21 cellular contexts compared by ENCODE assay signal in genomic region chr3:8220291-8220690, GRCh38.
DNase-seq lines count a peak whose midpoint lies in the region; ATAC-seq and TF ChIP-seq lines count a peak whose summit lies in the region.
"Had no signal": no experiment of that assay in that cellular context is flagged by ENCODE, and none has a peak within 500 bp of the region (broad histone marks: within the 10 kb centered on the region; RNA-seq: fewer than 3 reads in every experiment).

No MANE protein-coding gene starts in this region.

- DNase-seq in LHCN-M2 (ENCODE audit: low read depth) (peak; percentile 14), RWPE2 (ENCODE audit: low spot score) (no peak), epithelial cell of prostate (ENCODE audit: low read depth, low spot score) (peak; percentile 63), kidney tubule cell (ENCODE audit: low spot score) (peak; percentile 58), SW480 (ENCODE audit: low spot score) (no peak), iPS-NIHi11 (ENCODE audit: low spot score) (no peak), testis (no peak)
- DNase-seq in stimulated activated CD8-positive, alpha-beta memory T cell treated with anti-CD3 and anti-CD28 coated beads, Interleukin-4, amount 100 ng/mL, for 48 hours = no peak
- DNase-seq: CD4-positive, alpha-beta memory T cell; GDM1; Karpas-422; NCI-H1694; NCI-H2081; NCI-H2171; NCI-H345; NCI-H524 treated with DMSO at 0.1 percent for 48 hours; OCI-M1; SJCRH30 had no signal

- H3K27me3 ChIP-seq in RWPE2 (ENCODE audit: insufficient read depth, poor library complexity, severe bottlenecking) (no peaks in the 10 kb centered on the region), testis (no peaks in the 10 kb centered on the region)
- H3K27me3 ChIP-seq: BLaER1 treated with 17β-estradiol and CSF1 and Interleukin-3, amounts not matched to agents 10 nM and 100 nM; SJCRH30 had no signal

- H3K4me3 ChIP-seq in RWPE2 (ENCODE audit: severe bottlenecking) (no peak overlapping the region), testis (no peak overlapping the region)
- H3K4me3 ChIP-seq: BLaER1 treated with 17β-estradiol and CSF1 and Interleukin-3, amounts not matched to agents 10 nM and 100 nM; SJCRH30 had no signal

- no peaks in the 10 kb centered on the region for H3K4me1 ChIP-seq in RWPE2 (ENCODE audit: insufficient read depth, poor library complexity, severe bottlenecking)
- H3K4me1 ChIP-seq in testis = peaks cover 8% of the 10 kb centered on the region
- H3K4me1 ChIP-seq: BLaER1 treated with 17β-estradiol and CSF1 and Interleukin-3, amounts not matched to agents 10 nM and 100 nM; SJCRH30 had no signal

- H3K36me3 ChIP-seq in RWPE2 (ENCODE audit: low read depth) (no peaks in the 10 kb centered on the region), testis (ENCODE audit: low read depth, missing control alignments) (no peaks in the 10 kb centered on the region)
- H3K36me3 ChIP-seq: BLaER1 treated with 17β-estradiol and CSF1 and Interleukin-3, amounts not matched to agents 10 nM and 100 nM; SJCRH30 had no signal

- H3K27ac ChIP-seq in RWPE2 (ENCODE audit: poor library complexity, severe bottlenecking) (no peak overlapping the region), epithelial cell of prostate (no peak overlapping the region), testis (no peak overlapping the region)
- H3K27ac ChIP-seq: BLaER1 treated with 17β-estradiol and CSF1 and Interleukin-3, amounts not matched to agents 10 nM and 100 nM; RWPE1; SJCRH30 had no signal

- peak; percentile 35; the same call in 1 of the 3 replicates for ATAC-seq in RWPE2 (ENCODE audit: low read depth)
- ATAC-seq: HCT116 had no signal

- intact Hi-C loops in testis (cut with DNase I; ENCODE audit: low total_unique reads) = no loop called here

- no peak for TF ChIP-seq POLR2A in testis (IDR thresholded peaks at IDR 0.05)

- no peaks in the 10 kb centered on the region for H3K9me3 ChIP-seq in RWPE2 (ENCODE audit: severe bottlenecking)
- no peaks in the 10 kb centered on the region for H3K9me3 ChIP-seq in testis
- H3K9me3 ChIP-seq: BLaER1 treated with 17β-estradiol and CSF1 and Interleukin-3, amounts not matched to agents 10 nM and 100 nM; SJCRH30 had no signal

- TF ChIP-seq CTCF in RWPE2 (IDR thresholded peaks at IDR 0.05; ENCODE audit: poor library complexity, severe bottlenecking) (no peak), testis (IDR thresholded peaks at IDR 0.05) (no peak)

Comparison
In these comparisons a context has a peak if more than half of its experiments do, and no peak if none do; other contexts are left out.
1. DNase-seq: peak in LHCN-M2 (single experiment), epithelial cell of prostate (single experiment) and kidney tubule cell (single experiment); none in RWPE2 (single experiment), SW480 (single experiment), iPS-NIHi11 (single experiment), testis (single experiment) and stimulated activated CD8-positive, alpha-beta memory T cell treated with anti-CD3 and anti-CD28 coated beads, Interleukin-4, amount 100 ng/mL, for 48 hours (single experiment).